ENCODE assay signal across 6 cellular contexts in the genomic region with DNA sequence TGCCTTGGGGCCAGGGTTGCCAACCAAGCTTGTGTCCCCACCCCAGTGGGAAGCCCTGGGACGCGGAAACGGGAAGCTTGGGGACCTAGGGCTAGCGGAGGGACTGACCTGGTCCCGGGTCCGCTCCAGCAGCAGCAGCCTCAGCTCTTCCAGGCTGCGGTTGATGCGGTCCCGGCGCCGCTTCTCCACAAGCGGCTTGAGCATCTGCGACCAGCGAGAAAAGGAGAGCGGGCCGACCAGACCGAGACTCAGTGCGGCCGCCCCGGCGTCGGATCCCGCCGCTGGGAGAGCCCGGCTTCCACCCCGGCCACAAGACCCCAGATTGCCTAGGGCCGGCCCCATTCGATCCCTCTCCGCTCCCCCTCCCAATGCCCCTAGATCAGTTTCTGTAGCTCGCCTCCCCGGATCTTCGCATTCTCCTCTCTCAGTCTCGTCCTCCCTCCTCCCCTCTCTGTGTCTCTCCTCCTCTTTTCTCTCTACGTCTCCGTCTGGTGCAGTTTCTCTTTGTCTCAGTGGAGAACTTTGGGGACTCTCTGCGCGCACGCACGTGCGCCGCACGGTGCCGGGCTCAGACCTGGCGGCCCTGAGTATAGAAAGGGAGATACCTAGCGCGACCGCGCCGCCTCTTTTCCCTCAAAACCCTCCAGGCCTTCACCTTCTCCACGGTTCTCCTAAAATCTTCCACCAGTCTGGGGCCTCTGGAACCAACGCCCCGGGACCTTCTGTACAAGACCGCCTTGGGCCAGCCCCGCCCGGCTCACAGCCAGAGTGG. TPM values are rescaled to one million over a fixed set of nuclear protein-coding genes. Genes with fewer than 3 reads are reported as not detected.
A peak's percentile ranks its signal among the peaks of the same experiment; 100 is the strongest.
DNase-seq lines count a peak whose midpoint lies in the region; TF ChIP-seq lines count a peak whose summit lies in the region.

No MANE protein-coding gene starts in this region.

- H3K4me3 ChIP-seq in GM06990 (replicated peaks; ENCODE audit: low read depth, low read length): peak overlapping the region; percentile 68
- peak overlapping the region; percentile 37 for H3K4me3 ChIP-seq in hepatocyte
- H3K4me3 ChIP-seq in tibial artery: peak overlapping the region; percentile 51 to 70

- H3K9me3 ChIP-seq in hepatocyte (ENCODE audit: low read depth): no peaks in the 10 kb centered on the region
- no peaks in the 10 kb centered on the region for H3K9me3 ChIP-seq in tibial artery

- H3K9me2 ChIP-seq in hepatocyte (replicated peaks; ENCODE audit: insufficient read depth): no peaks in the 10 kb centered on the region

- no peaks in the 10 kb centered on the region for H4K20me1 ChIP-seq in hepatocyte (ENCODE audit: insufficient read depth, poor library complexity, severe bottlenecking)

- H3K36me3 ChIP-seq in GM06990 (ENCODE audit: control insufficient read depth, insufficient read depth, low read length) (no peaks in the 10 kb centered on the region), hepatocyte (replicated peaks; ENCODE audit: insufficient read depth, low read depth) (no peaks in the 10 kb centered on the region), tibial artery (no peaks in the 10 kb centered on the region)

- peak overlapping the region; percentile 39; the same call in 1 of the 2 replicates for H3K27ac ChIP-seq in VCaP
- H3K27ac ChIP-seq in hepatocyte: no peak overlapping the region
- H3K27ac ChIP-seq in tibial artery: peak overlapping the region; percentile 20 to 40

- H3K4me1 ChIP-seq in hepatocyte (ENCODE audit: insufficient read depth): peaks cover 35% of the 10 kb centered on the region
- peaks cover 0 to 80% (median 69%) of the 10 kb centered on the region in 4 donors for H3K4me1 ChIP-seq in tibial artery

- TF ChIP-seq CTCF in GM06990 (IDR thresholded peaks at IDR 0.05; ENCODE audit: insufficient read depth, low read length, poor library complexity, severe bottlenecking): no peak
- TF ChIP-seq CTCF in VCaP (conservative IDR thresholded peaks at IDR 0.05): no peak
- TF ChIP-seq CTCF in hepatocyte (IDR thresholded peaks at IDR 0.05; ENCODE audit: poor library complexity): no peak
- no peak for TF ChIP-seq CTCF in tibial artery (IDR thresholded peaks at IDR 0.05)

- WGBS in hepatocyte (ENCODE audit: low lambda C conversion rate, missing lambda C conversion rate): 2% methylated on average over 39 of the region's 55 CpGs

- H3K79me2 ChIP-seq in hepatocyte: no peaks in the 10 kb centered on the region

- intact Hi-C loops in tibial artery (cut with DNase I; ENCODE audit: low total_unique reads): loop anchor here (5.0 kb wide), 1 partner anchor 39 kb away; a partner anchor contains a TSS

- H2AFZ ChIP-seq in hepatocyte: peak overlapping the region; percentile 34

- peak overlapping the region; percentile 88 for H3K4me2 ChIP-seq in hepatocyte

- H3K27me3 ChIP-seq in GM06990 (replicated peaks; ENCODE audit: control insufficient read depth, insufficient read depth, low read length) (no peaks in the 10 kb centered on the region; the same call in 1 of the 2 replicates), hepatocyte (peaks cover 29% of the 10 kb centered on the region), tibial artery (peaks cover 0 to 4% of the 10 kb centered on the region in 2 donors)

- DNase-seq in GM06990 (ENCODE audit: extremely low read depth, insufficient read length): peak; percentile 69
- peak; percentile 30 for DNase-seq in hepatocyte (ENCODE audit: low spot score)
- no peak for DNase-seq in tibial artery
- no peak for DNase-seq in AG08396 (ENCODE audit: low spot score)
- DNase-seq in GOT3 (lab: John Stamatoyannopoulos, UW): no peak

RNA-seq across cellular contexts. Expression of a gene that starts 0.8 kb away (rescaled TPM):
- not detected in 2 replicates for total RNA-seq in hepatocyte
- polyA plus RNA-seq in hepatocyte: not detected in 2 replicates

RNA-seq across cellular contexts. Expression of a gene that starts 4.8 kb away (rescaled TPM):
- total RNA-seq in hepatocyte: 0.48 and 0.77 TPM in 2 replicates
- polyA plus RNA-seq in hepatocyte: 1.5 and 2.6 TPM in 2 replicates

RNA-seq across cellular contexts. Expression of a gene that starts 29.1 kb away (rescaled TPM):
- 35.3 and 36.5 TPM in 2 replicates for total RNA-seq in hepatocyte
- 107 and 143 TPM in 2 replicates for polyA plus RNA-seq in hepatocyte

RNA-seq across cellular contexts. Expression of a gene that starts 35.6 kb away (rescaled TPM):
- total RNA-seq in hepatocyte: 0.52 and 2.0 TPM in 2 replicates
- 0.22 and 1.8 TPM in 2 replicates for polyA plus RNA-seq in hepatocyte

RNA-seq across cellular contexts. Expression of a gene that starts 39.6 kb away (rescaled TPM):
- total RNA-seq in hepatocyte: 8.2 and 8.5 TPM in 2 replicates
- 44.6 and 85.7 TPM in 2 replicates for polyA plus RNA-seq in hepatocyte

Comparison
In these comparisons a context has a peak if more than half of its experiments do, and no peak if none do; other contexts are left out.
1. DNase-seq: peak in GM06990 (single experiment) and hepatocyte (single experiment); none in tibial artery (0 of 2), AG08396 (single experiment) and GOT3 (single experiment).
2. Peak in every context shown above with its lines, with median percentiles within 50 percentile points of each other: H3K4me3 ChIP-seq.